10 cellular contexts compared by ENCODE assay signal in genomic region chr16:8717469-8717868, GRCh38. TPM values are rescaled to one million over a fixed set of nuclear protein-coding genes. Genes with fewer than 3 reads are reported as not detected.
"Had no signal": no experiment of that assay in that cellular context is flagged by ENCODE, and none has a peak within 500 bp of the region (broad histone marks: within the 10 kb centered on the region; RNA-seq: fewer than 3 reads in every experiment).

No MANE protein-coding gene starts in this region.

- H2AFZ ChIP-seq: GM23248 had no signal

- DNase-seq: GM23248, GOT3, H7, IMR-90, KBM-7 had no signal

- H3K27ac ChIP-seq: GM23248, HL-60, KMS-11 had no signal

- H3K36me3 ChIP-seq: HAP-1 had no signal

- H3K4me1 ChIP-seq: HAP-1 had no signal

- ATAC-seq: HCT116 had no signal

- H3K4me2 ChIP-seq: KMS-11 had no signal

- H3K9ac ChIP-seq: GM23248, KMS-11 had no signal

- H3K4me3 ChIP-seq: GM23248, HAP-1 had no signal

RNA-seq across cellular contexts. Expression of gene ABAT, which starts 43.1 kb away (rescaled TPM):
- total RNA-seq: HT1080 had no signal
